In genomic region chr21:39633043-39633442, GRCh38 we compare ENCODE assay signal across 15 cellular contexts. TPM values are rescaled to one million over a fixed set of nuclear protein-coding genes. Genes with fewer than 3 reads are reported as not detected.
DNase-seq lines count a peak whose midpoint lies in the region; ATAC-seq and TF ChIP-seq lines count a peak whose summit lies in the region.
"Had no signal": no experiment of that assay in that cellular context is flagged by ENCODE, and none has a peak within 500 bp of the region (broad histone marks: within the 10 kb centered on the region; RNA-seq: fewer than 3 reads in every experiment).

No MANE protein-coding gene starts in this region.

- H3K4me1 Mint-ChIP-seq in Calu3 (ENCODE audit: low read depth, unreplicated experiment), result peaks cover 81% of the 10 kb centered on the region

- BruUV-seq in Calu3 (replicated peaks; lab: Mats Ljungman, UMichigan) (no TSS peak), PC-9 (replicated peaks; lab: Mats Ljungman, UMichigan) (no TSS peak)

- H3K4me1 ChIP-seq in PC-9 (replicated peaks; ENCODE audit: insufficient read depth) (no peaks in the 10 kb centered on the region), colonic mucosa (peaks cover 4% of the 10 kb centered on the region), mesodermal cell (ENCODE audit: control insufficient read depth, insufficient read depth, low read length, poor library complexity, severe bottlenecking) (peaks cover 45% of the 10 kb centered on the region)
- H3K4me1 ChIP-seq: gastroesophageal sphincter had no signal

- H3K27ac Mint-ChIP-seq in Calu3 (ENCODE audit: unreplicated experiment), result peak overlapping the region; percentile 100
- H3K27ac Mint-ChIP-seq: T-helper 2 cell treated with Interferon-gamma antibody and Interleukin-4, amounts not matched to agents 5 μg/mL and 100 μg/mL, for 36 hours had no signal

- POLR2A ChIA-PET in PC-9 (lab: Charles Lee; ENCODE audit: unreplicated experiment), result no interaction called here

- no peak overlapping the region for H3K4me3 ChIP-seq in PC-9
- H3K4me3 ChIP-seq in colonic mucosa, result no peak overlapping the region
- H3K4me3 ChIP-seq in mesodermal cell (ENCODE audit: extremely low read depth, insufficient read depth, low read length, poor library complexity, severe bottlenecking), result no peak overlapping the region
- H3K4me3 ChIP-seq: gastroesophageal sphincter had no signal

- H3K27ac ChIP-seq in PC-9 (peak overlapping the region; percentile 44), colonic mucosa (peak overlapping the region; percentile 21), mesodermal cell (ENCODE audit: low read depth, low read length, severe bottlenecking) (peak overlapping the region; percentile 69)
- H3K27ac ChIP-seq: gastroesophageal sphincter had no signal

- TF ChIP-seq CTCF in Calu3 (IDR thresholded peaks at IDR 0.05; ENCODE audit: unreplicated experiment), result no peak
- no peak for TF ChIP-seq CTCF in PC-9 (conservative IDR thresholded peaks at IDR 0.05)
- no peak for TF ChIP-seq CTCF in colonic mucosa (IDR thresholded peaks at IDR 0.05)

- H3F3A ChIP-seq in PC-9 (ENCODE audit: insufficient read depth, low read depth), result no peaks in the 10 kb centered on the region

- H3K9me3 Mint-ChIP-seq in Calu3 (ENCODE audit: low read depth, unreplicated experiment), result peaks cover 2% of the 10 kb centered on the region
- H3K9me3 Mint-ChIP-seq: neural crest cell; T-helper 2 cell treated with Interferon-gamma antibody and Interleukin-4, amounts not matched to agents 5 μg/mL and 100 μg/mL, for 36 hours had no signal

- H3K36me3 ChIP-seq in PC-9 (ENCODE audit: low read depth) (no peaks in the 10 kb centered on the region), colonic mucosa (no peaks in the 10 kb centered on the region), mesodermal cell (ENCODE audit: control insufficient read depth, insufficient read depth, low read length) (peaks cover 4% of the 10 kb centered on the region)
- H3K36me3 ChIP-seq: gastroesophageal sphincter had no signal

- peak overlapping the region; percentile 47 for H3K4me3 Mint-ChIP-seq in Calu3 (ENCODE audit: low read depth, unreplicated experiment)
- H3K4me3 Mint-ChIP-seq: neural crest cell; T-helper 2 cell treated with Interferon-gamma antibody and Interleukin-4, amounts not matched to agents 5 μg/mL and 100 μg/mL, for 36 hours had no signal

- peaks cover 36% of the 10 kb centered on the region for H3K27me3 ChIP-seq in PC-9 (ENCODE audit: insufficient read depth, low read depth)
- no peaks in the 10 kb centered on the region for H3K27me3 ChIP-seq in colonic mucosa

- no peaks in the 10 kb centered on the region for H3K79me2 ChIP-seq in PC-9 (ENCODE audit: low read depth)

- DNase-seq in Calu3 (no peak), PC-9 (peak in 1 of 2 experiments; percentile 45), colonic mucosa (peak; percentile 18), NCI-H748 (lab: John Stamatoyannopoulos, UW; ENCODE audit: unreplicated experiment) (no peak)
- DNase-seq: activated CD8-positive, alpha-beta memory T cell treated with anti-CD3 and anti-CD28 coated beads for 24 hours; activated naive CD4-positive, alpha-beta T cell; DMS79; stimulated activated CD8-positive, alpha-beta memory T cell treated with anti-CD3 and anti-CD28 coated beads, Interleukin-4, amount 100 ng/mL, for 48 hours had no signal

- intact Hi-C loops in Calu3 (cut with micrococcal nuclease; ENCODE audit: unreplicated experiment) (loop anchor here (5.0 kb wide), 2 partner anchors 34 to 96 kb away; no protein-coding TSS in a partner anchor), PC-9 (cut with micrococcal nuclease; ENCODE audit: unreplicated experiment) (no loop called here), colonic mucosa (cut with DNase I) (loop anchor here (10.0 kb wide), 1 partner anchor 108 kb away; no protein-coding TSS in a partner anchor)

- CTCF ChIA-PET in Calu3 (lab: Charles Lee), result interaction anchor here (1.9 kb wide), 1 partner anchor 27 kb away, joined by 6 read pairs; no protein-coding TSS in a partner anchor
- CTCF ChIA-PET in PC-9 (lab: Charles Lee), result no interaction called here

- H4K20me1 ChIP-seq in PC-9 (ENCODE audit: insufficient read depth), result no peaks in the 10 kb centered on the region

- H3K36me3 Mint-ChIP-seq in Calu3 (ENCODE audit: insufficient read depth, unreplicated experiment), result peaks cover 22% of the 10 kb centered on the region

- no peaks in the 10 kb centered on the region for H3K9me2 ChIP-seq in PC-9 (ENCODE audit: insufficient read depth)

- H3K9ac ChIP-seq in colonic mucosa (ENCODE audit: low read depth in 2 of 2, low read length in 2 of 2), result no peak overlapping the region

- H3K4me2 ChIP-seq in PC-9, result no peak overlapping the region

- no peak overlapping the region for H2AFZ ChIP-seq in PC-9

- H3K27me3 Mint-ChIP-seq in Calu3 (ENCODE audit: unreplicated experiment), result no peaks in the 10 kb centered on the region

- ATAC-seq in HG03565 (IDR thresholded peaks at IDR 0.05; ENCODE audit: unreplicated experiment) (no peak), GM21528 (IDR thresholded peaks at IDR 0.05; ENCODE audit: low FRiP score, unreplicated experiment) (no peak), GM18909 (IDR thresholded peaks at IDR 0.05; ENCODE audit: poor library complexity, unreplicated experiment) (no peak)
- ATAC-seq: gastroesophageal sphincter had no signal

- H3K9me3 ChIP-seq in PC-9 (ENCODE audit: insufficient read depth, low read depth) (no peaks in the 10 kb centered on the region), colonic mucosa (no peaks in the 10 kb centered on the region), mesodermal cell (ENCODE audit: control insufficient read depth, low read length) (no peaks in the 10 kb centered on the region)
- H3K9me3 ChIP-seq: gastroesophageal sphincter had no signal

RNA-seq across cellular contexts. Expression of gene B3GALT5, which starts 20.3 kb away (rescaled TPM):
- total RNA-seq in Calu3 (2022) (40.8 and 48.2 TPM in 2 replicates), PC-9 (2021) (0.09 and 0.25 TPM in 2 replicates), colonic mucosa (100 to 1,000 TPM; 114 to 205 TPM)
- 2.0 TPM for polyA plus RNA-seq in mesodermal cell (2013, experiment 1 of 2)
- polyA plus RNA-seq in mesodermal cell (2013, experiment 2 of 2), result 1.6 TPM

Comparison
In these comparisons a context has a peak if more than half of its experiments do, and no peak if none do; other contexts are left out.
1. RNA of gene B3GALT5, which starts 20.3 kb away (total RNA-seq): 114 to 205 TPM in colonic mucosa and 40.8 to 48.2 TPM in Calu3; 0.09 to 0.25 TPM in PC-9; every median in the first group is over 10 times any median in the second.
2. Peak in every context shown above with its lines, with median percentiles within 50 percentile points of each other: H3K27ac ChIP-seq.